8 cellular contexts compared by ENCODE assay signal in genomic region chr17:61863801-61864126, GRCh38. TPM values are rescaled to one million over a fixed set of nuclear protein-coding genes. Genes with fewer than 3 reads are reported as not detected.
DNase-seq lines count a peak whose midpoint lies in the region; ATAC-seq and TF ChIP-seq lines count a peak whose summit lies in the region.

No MANE protein-coding gene starts in this region.

- intact Hi-C loops in prostate gland (cut with DNase I): no loop called here

- H3K27me3 ChIP-seq in HAP-1 (ENCODE audit: low read depth) (no peaks in the 10 kb centered on the region), SJCRH30 (no peaks in the 10 kb centered on the region), prostate gland (replicated peaks; ENCODE audit: insufficient read depth) (no peaks in the 10 kb centered on the region)

- TF ChIP-seq POLR2A in prostate gland (IDR thresholded peaks at IDR 0.05): no peak

- DNase-seq in HAP-1 (ENCODE audit: low spot score in 2 of 2) (no peak), SJCRH30 (no peak), fibroblast of the aortic adventitia (ENCODE audit: low read depth) (no peak), prostate gland (ENCODE audit: low spot score) (no peak), NCI-H2107 treated with DMSO at 0.1 percent for 48 hours (lab: John Stamatoyannopoulos, UW; ENCODE audit: unreplicated experiment) (no peak)
- DNase-seq in effector CD4-positive, alpha-beta T cell: no peak

- WGBS in prostate gland: 3% methylated on average over 8 of the region's 8 CpGs

- no peak for ATAC-seq in GM18519 (IDR thresholded peaks at IDR 0.05; ENCODE audit: low FRiP score, unreplicated experiment)

- TF ChIP-seq CTCF in fibroblast of the aortic adventitia (IDR thresholded peaks at IDR 0.05; ENCODE audit: insufficient read depth, low read length) (no peak), prostate gland (IDR thresholded peaks at IDR 0.05) (no peak)

- no peaks in the 10 kb centered on the region for H3K9me3 ChIP-seq in ES-I3 (ENCODE audit: control insufficient read depth, insufficient read depth, low read length)
- H3K9me3 ChIP-seq in HAP-1: no peaks in the 10 kb centered on the region
- H3K9me3 ChIP-seq in SJCRH30 (replicated peaks): no peaks in the 10 kb centered on the region
- no peaks in the 10 kb centered on the region for H3K9me3 ChIP-seq in prostate gland

- in situ Hi-C loops in HAP-1 (cut with MboI; ENCODE audit: low sequenced_read_pairs): no loop called here

- H3K36me3 ChIP-seq in ES-I3 (ENCODE audit: insufficient read depth, low read length) (no peaks in the 10 kb centered on the region), HAP-1 (replicated peaks) (peaks cover 20% of the 10 kb centered on the region), SJCRH30 (peaks cover 18% of the 10 kb centered on the region), prostate gland (no peaks in the 10 kb centered on the region)

- H3K4me3 ChIP-seq in HAP-1: peak overlapping the region; percentile 55
- H3K4me3 ChIP-seq in SJCRH30: peak overlapping the region; percentile 82
- peak overlapping the region; percentile 78 for H3K4me3 ChIP-seq in fibroblast of the aortic adventitia (ENCODE audit: low read depth, low read length)
- peak overlapping the region; percentile 58 to 66 for H3K4me3 ChIP-seq in prostate gland

- peak overlapping the region; percentile 96 for H3K9ac ChIP-seq in ES-I3 (ENCODE audit: low read depth, low read length)

- H3K27ac ChIP-seq in SJCRH30 (peak overlapping the region; percentile 97), prostate gland (peak overlapping the region; percentile 78 to 81)

- H3K4me1 ChIP-seq in ES-I3 (ENCODE audit: insufficient read depth, low read length): peaks cover 7% of the 10 kb centered on the region; the same call in 1 of the 2 replicates
- peaks cover 26% of the 10 kb centered on the region for H3K4me1 ChIP-seq in HAP-1
- peaks cover 5% of the 10 kb centered on the region; the same call in 1 of the 2 replicates for H3K4me1 ChIP-seq in SJCRH30
- no peaks in the 10 kb centered on the region for H3K4me1 ChIP-seq in prostate gland (replicated peaks)

RNA-seq across cellular contexts. Expression of gene BRIP1, which starts 0.4 kb away (rescaled TPM):
- 34.1 and 38.4 TPM in 2 replicates for total RNA-seq in SJCRH30 (2014; rRNA removed; shearing (Covaris generic))
- total RNA-seq in fibroblast of the aortic adventitia (ENCODE audit: low replicate concordance): 2.0 and 20.9 TPM in 2 replicates
- 1 to 10 TPM; 1.3 to 3.9 TPM for total RNA-seq in prostate gland
